1 cellular context compared by ENCODE assay signal in genomic region chr1:222641269-222641948, GRCh38.
TF ChIP-seq lines count a peak whose summit lies in the region.

No MANE protein-coding gene starts in this region.

TF ChIP-seq in K562, 482 proteins besides CTCF, POLR2A, EP300 and RAD21:
- TF ChIP-seq CBX2 (IDR thresholded peaks at IDR 0.05; ENCODE audit: insufficient read depth, low read length, poor library complexity, severe bottlenecking) (no peak), MGA (IDR thresholded peaks at IDR 0.05) (no peak), PRDM10 (IDR thresholded peaks at IDR 0.05; ENCODE audit: partially characterized antibody) (peak; percentile 67), ZNF507 (tag; conservative IDR thresholded peaks at IDR 0.05) (no peak)
